ENCODE assay signal across 1 cellular context in the genomic region with DNA sequence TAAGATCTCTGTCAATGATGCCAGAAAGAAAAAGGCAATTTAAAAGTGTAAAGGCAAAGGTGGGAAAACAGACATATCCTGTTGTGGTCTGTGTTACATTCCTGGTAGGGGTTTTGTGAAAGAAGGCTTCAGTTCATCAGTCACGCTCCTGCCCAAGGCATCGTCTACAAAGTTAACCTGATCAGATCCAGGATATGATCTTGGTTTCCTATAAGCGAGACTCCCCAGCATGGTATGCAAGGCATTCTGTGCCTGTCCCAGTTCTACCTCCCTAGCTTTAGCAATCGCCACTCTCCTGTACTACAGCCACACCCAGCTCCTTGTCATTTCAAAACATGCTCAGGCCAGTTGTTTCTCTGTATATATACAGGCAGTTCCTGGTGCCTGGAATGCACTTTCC.
TF ChIP-seq lines count a peak whose summit lies in the region.

No MANE protein-coding gene starts in this region.

TF ChIP-seq in H1, 55 proteins besides CTCF, POLR2A, EP300 and RAD21:
- TF ChIP-seq NANOG (IDR thresholded peaks at IDR 0.05; ENCODE audit: insufficient read depth, low read depth, low read length, poor library complexity, severe bottlenecking): no peak
- TF ChIP-seq, protein P1, sequence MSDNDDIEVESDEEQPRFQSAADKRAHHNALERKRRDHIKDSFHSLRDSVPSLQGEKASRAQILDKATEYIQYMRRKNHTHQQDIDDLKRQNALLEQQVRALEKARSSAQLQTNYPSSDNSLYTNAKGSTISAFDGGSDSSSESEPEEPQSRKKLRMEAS (IDR thresholded peaks at IDR 0.05): no peak
- no peak for TF ChIP-seq POU5F1 (IDR thresholded peaks at IDR 0.05; ENCODE audit: low read depth, low read length)
- no peak for TF ChIP-seq RFX5 (IDR thresholded peaks at IDR 0.05; ENCODE audit: borderline replicate concordance, low read depth, low read length)
- peak; percentile 20; the same call in 1 of the 2 replicates for TF ChIP-seq TEAD4 (IDR thresholded peaks at IDR 0.05; ENCODE audit: low read depth, low read length)
